Comparison of ENCODE assay signal across 9 cellular contexts in genomic region chr22:31081963-31082605, GRCh38. TPM values are rescaled to one million over a fixed set of nuclear protein-coding genes. Genes with fewer than 3 reads are reported as not detected.
DNase-seq lines count a peak whose midpoint lies in the region; ATAC-seq and TF ChIP-seq lines count a peak whose summit lies in the region.
"Had no signal": no experiment of that assay in that cellular context is flagged by ENCODE, and none has a peak within 500 bp of the region (broad histone marks: within the 10 kb centered on the region; RNA-seq: fewer than 3 reads in every experiment).

No MANE protein-coding gene starts in this region.

- no peaks in the 10 kb centered on the region for H3K9me3 Mint-ChIP-seq in endothelial cell (ENCODE audit: unreplicated experiment)

- peaks cover 32% of the 10 kb centered on the region for H3K36me3 Mint-ChIP-seq in endothelial cell (ENCODE audit: low read depth, unreplicated experiment)

- no peak for TF ChIP-seq POLR2A in ovary (IDR thresholded peaks at IDR 0.05)

- WGBS in ovary, 3 donors, result 6 to 15% (median 15%) methylated on average over 6 of the region's 6 CpGs

- TF ChIP-seq CTCF in OCI-LY3 (IDR thresholded peaks at IDR 0.05; ENCODE audit: low read depth, low read length), result no peak
- TF ChIP-seq CTCF in endothelial cell (IDR thresholded peaks at IDR 0.05; ENCODE audit: unreplicated experiment), result no peak
- no peak for TF ChIP-seq CTCF in ovary (IDR thresholded peaks at IDR 0.05)

- intact Hi-C loops in ovary (cut with DNase I), result loop anchor here in 3 of 4 donors (2.0 to 10.0 kb wide), 5 partner anchors 37 to 437 kb away; partner anchors contain the start of genes MORC2 (in 1 of the 3) and TUG1 (in 1 of the 3)

- no peak for TF ChIP-seq EP300 in ovary (IDR thresholded peaks at IDR 0.05)

- H3K36me3 ChIP-seq in OCI-LY3 (replicated peaks; ENCODE audit: low read depth, low read length) (no peaks in the 10 kb centered on the region), ovary (no peaks in the 10 kb centered on the region)

- H3K4me1 Mint-ChIP-seq in endothelial cell (ENCODE audit: unreplicated experiment), result peaks cover 61% of the 10 kb centered on the region

- DNase-seq in Daoy (ENCODE audit: low read depth), result peak; percentile 77
- no peak for DNase-seq in endothelial cell (ENCODE audit: low spot score)
- peak in 2 of 5 donors; percentile 26 to 44 for DNase-seq in ovary
- DNase-seq in NCI-H69 (lab: John Stamatoyannopoulos, UW), result no peak
- DNase-seq in NCI-H2196 (lab: John Stamatoyannopoulos, UW; ENCODE audit: unreplicated experiment), result no peak
- DNase-seq in NCI-H446 (lab: John Stamatoyannopoulos, UW), result no peak

- H3K27me3 ChIP-seq in OCI-LY3 (ENCODE audit: low read depth, low read length), result no peaks in the 10 kb centered on the region
- no peaks in the 10 kb centered on the region for H3K27me3 ChIP-seq in ovary

- H3K4me2 ChIP-seq in OCI-LY3 (ENCODE audit: low read length), result peak overlapping the region; percentile 93

- H3K4me3 ChIP-seq in OCI-LY3 (ENCODE audit: low read length), result peak overlapping the region; percentile 86
- H3K4me3 ChIP-seq in ovary, result peak overlapping the region; percentile 88

- no peak overlapping the region for H2AFZ ChIP-seq in OCI-LY3 (ENCODE audit: low read depth, low read length)

- H3K27ac ChIP-seq in OCI-LY3 (ENCODE audit: low read length), result no peak overlapping the region
- peak overlapping the region in 1 of 2 donors; percentile 42 for H3K27ac ChIP-seq in ovary

- peak overlapping the region; percentile 99 for H3K4me3 Mint-ChIP-seq in endothelial cell (ENCODE audit: unreplicated experiment)

- no peak for ATAC-seq in HG03571 (IDR thresholded peaks at IDR 0.05; ENCODE audit: unreplicated experiment)

- H3K27ac Mint-ChIP-seq in endothelial cell (ENCODE audit: unreplicated experiment), result peak overlapping the region; percentile 96

- peaks cover 20% of the 10 kb centered on the region for H3K79me2 ChIP-seq in OCI-LY3 (ENCODE audit: low read length)

- H3K9ac ChIP-seq in OCI-LY3 (ENCODE audit: low read length), result peak overlapping the region; percentile 76

- peaks cover 19% of the 10 kb centered on the region for H3K27me3 Mint-ChIP-seq in endothelial cell (ENCODE audit: unreplicated experiment)

- H4K20me1 ChIP-seq in OCI-LY3 (ENCODE audit: insufficient read depth, low read length), result no peaks in the 10 kb centered on the region

- H3K9me3 ChIP-seq in OCI-LY3 (ENCODE audit: insufficient read depth, low read length) (no peaks in the 10 kb centered on the region), ovary (no peaks in the 10 kb centered on the region)

- H3K4me1 ChIP-seq in OCI-LY3 (ENCODE audit: low read length), result peaks cover 35% of the 10 kb centered on the region
- peaks cover 13% of the 10 kb centered on the region for H3K4me1 ChIP-seq in ovary (ENCODE audit: insufficient read depth)

RNA-seq across cellular contexts. Expression of gene SMTN, which starts 1.0 kb away (rescaled TPM):
- total RNA-seq in Daoy (2014; rRNA removed; shearing (Covaris generic)), result 163 and 173 TPM in 2 replicates
- total RNA-seq in endothelial cell (ENCODE audit: unreplicated experiment) (736 TPM), ovary (100 to 1,000 TPM in 3 of 7 donors, 10 to 100 TPM in 4; 39.9 to 238 (median 87.6) TPM)
- 10 to 100 TPM; 23.1 to 61.2 TPM for polyA plus RNA-seq in ovary

RNA-seq across cellular contexts. Expression of gene SELENOM, which starts 25.3 kb away (rescaled TPM):
- 2.6 and 8.1 TPM in 2 replicates for total RNA-seq in Daoy (2014; rRNA removed; shearing (Covaris generic))
- total RNA-seq in endothelial cell (ENCODE audit: unreplicated experiment), result 35.4 TPM
- total RNA-seq in ovary, result 100 to 1,000 TPM; 229 to 678 (median 306) TPM
- polyA plus RNA-seq in ovary, result 100 to 1,000 TPM in 1 of 2 donors, 10 to 100 TPM in 1; 25.7 to 433 TPM

RNA-seq across cellular contexts. Expression of gene INPP5J, which starts 40.7 kb away (rescaled TPM):
- 0.80 and 1.3 TPM in 2 replicates for total RNA-seq in Daoy (2014; rRNA removed; shearing (Covaris generic))
- total RNA-seq in endothelial cell (ENCODE audit: unreplicated experiment) (2.8 TPM), ovary (1 to 10 TPM in 5 of 7 donors, under 1 TPM in 2; 0.63 to 3.1 (median 1.5) TPM)
- polyA plus RNA-seq in ovary, result under 1 TPM; 0.65 to 0.67 TPM
- total RNA-seq: T-helper 1 cell treated with Interleukin-12 subunit alpha and Interleukin-12 subunit beta and Interleukin-4 antibody, amounts not matched to agents 30 ng/mL and 1 ng/mL, for 36 hours had no signal

RNA-seq across cellular contexts. Expression of gene PLA2G3, which starts 58.2 kb away (rescaled TPM):
- 0.51 and 0.80 TPM in 2 replicates for total RNA-seq in Daoy (2014; rRNA removed; shearing (Covaris generic))
- total RNA-seq in endothelial cell (ENCODE audit: unreplicated experiment) (2.8 TPM), ovary (under 1 TPM in 1 of 7 donors, not detected in 6; 0.13 TPM)
- polyA plus RNA-seq in ovary, result not detected
- total RNA-seq: T-helper 1 cell treated with Interleukin-12 subunit alpha and Interleukin-12 subunit beta and Interleukin-4 antibody, amounts not matched to agents 30 ng/mL and 1 ng/mL, for 36 hours had no signal
